16 cellular contexts compared by ENCODE assay signal in the genomic region with DNA sequence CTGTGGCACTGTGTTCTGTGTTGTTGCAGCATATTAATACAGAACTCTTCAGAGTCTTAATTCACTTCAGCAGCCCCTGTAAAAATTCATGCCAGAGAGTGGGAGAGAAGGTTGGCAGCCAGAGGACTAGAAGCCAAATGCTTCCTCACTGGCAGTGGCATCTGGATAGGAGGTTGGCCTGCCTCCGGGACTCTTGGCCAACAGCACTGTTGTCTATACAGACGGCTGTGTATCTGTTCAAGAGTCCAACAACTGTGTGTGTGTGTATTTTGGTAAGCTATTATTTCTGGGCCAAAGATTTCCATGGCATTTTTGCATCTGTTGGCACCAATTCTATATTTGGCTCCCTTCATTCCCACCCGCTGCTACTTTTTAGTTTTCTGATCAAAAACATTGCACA.
DNase-seq lines count a peak whose midpoint lies in the region; ATAC-seq and TF ChIP-seq lines count a peak whose summit lies in the region.
"Had no signal": no experiment of that assay in that cellular context is flagged by ENCODE, and none has a peak within 500 bp of the region (broad histone marks: within the 10 kb centered on the region; RNA-seq: fewer than 3 reads in every experiment).

No MANE protein-coding gene starts in this region.

- WGBS in heart right ventricle, 2 donors = 39 to 46% methylated on average over 3 of the region's 3 CpGs

- H3K36me3 ChIP-seq in heart right ventricle = no peaks in the 10 kb centered on the region

- TF ChIP-seq CTCF in heart right ventricle (IDR thresholded peaks at IDR 0.05) = no peak

- H3K4me1 ChIP-seq in heart right ventricle = peaks cover 0 to 20% (median 0%) of the 10 kb centered on the region in 9 donors

- ATAC-seq in heart right ventricle = peak; percentile 63 to 88 (median 84)
- ATAC-seq: K562 had no signal

- in situ Hi-C loops in G401 (cut with HindIII; ENCODE audit: low sequenced_read_pairs) = no loop called here

- DNase-seq in G401 (ENCODE audit: low spot score) = peak; percentile 7
- DNase-seq in NCI-H446 treated with DMSO at 0.1 percent for 48 hours (lab: John Stamatoyannopoulos, UW) = peak; percentile 68
- DNase-seq in heart right ventricle = peak; percentile 41 to 46
- peak; percentile 22 for DNase-seq in occipital lobe (lab: John Stamatoyannopoulos, UW)
- DNase-seq in SIG-M5 (lab: John Stamatoyannopoulos, UW) = no peak
- no peak for DNase-seq in kidney glomerular epithelial cell (lab: John Stamatoyannopoulos, UW)
- no peak for DNase-seq in NCI-H1105 treated with DMSO at 0.1 percent for 48 hours (lab: John Stamatoyannopoulos, UW)
- DNase-seq: ACHN; Calu3; CD4-positive, alpha-beta T cell; NCI-H1436 treated with DMSO at 0.1 percent for 48 hours; NCI-H226; NCI-H69; SHP77 treated with DMSO at 0.1 percent for 48 hours had no signal

- no peak overlapping the region for H3K27ac ChIP-seq in heart right ventricle
- H3K27ac ChIP-seq: HL-60 had no signal

- intact Hi-C loops in heart right ventricle (cut with DNase I) = no loop called here

- no peak overlapping the region for H3K4me3 ChIP-seq in heart right ventricle
- H3K4me3 ChIP-seq: K562 had no signal

- H3K27me3 ChIP-seq in heart right ventricle = no peaks in the 10 kb centered on the region

- no peaks in the 10 kb centered on the region for H3K9me3 ChIP-seq in heart right ventricle

Comparison
In these comparisons a context has a peak if more than half of its experiments do, and no peak if none do; other contexts are left out.
1. DNase-seq: peak in G401 (single experiment), NCI-H446 treated with DMSO at 0.1 percent for 48 hours (single experiment), heart right ventricle (2 of 2) and occipital lobe (single experiment); none in SIG-M5 (single experiment), kidney glomerular epithelial cell (single experiment) and NCI-H1105 treated with DMSO at 0.1 percent for 48 hours (single experiment).